In the genomic region with DNA sequence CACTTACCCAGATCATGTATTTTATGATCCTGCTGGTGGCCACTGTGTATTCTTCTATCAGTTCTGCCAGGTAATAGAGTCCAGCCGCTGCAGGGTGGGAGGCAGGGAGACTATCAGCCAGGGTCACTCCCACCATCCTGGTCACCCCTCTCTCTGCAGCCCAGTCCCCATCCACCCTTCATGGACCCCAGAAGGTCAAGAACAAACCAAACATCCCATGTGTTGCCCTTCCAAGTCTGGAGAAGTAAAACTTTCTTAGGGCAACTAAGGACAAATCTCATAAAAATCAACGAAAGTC, we compare ENCODE assay signal across 8 cellular contexts. TPM values are rescaled to one million over a fixed set of nuclear protein-coding genes. Genes with fewer than 3 reads are reported as not detected.
DNase-seq lines count a peak whose midpoint lies in the region; ATAC-seq and TF ChIP-seq lines count a peak whose summit lies in the region.

No MANE protein-coding gene starts in this region.

- ATAC-seq in left lung (no peak), GM21717 (IDR thresholded peaks at IDR 0.05; ENCODE audit: unreplicated experiment) (no peak), GM18861 (IDR thresholded peaks at IDR 0.05; ENCODE audit: unreplicated experiment) (no peak)

- TF ChIP-seq CTCF in left lung (IDR thresholded peaks at IDR 0.05) (no peak), testis (IDR thresholded peaks at IDR 0.05) (no peak)

- no peaks in the 10 kb centered on the region for H3K9me3 ChIP-seq in left lung
- no peaks in the 10 kb centered on the region for H3K9me3 ChIP-seq in testis

- intact Hi-C loops in activated CD4-positive, alpha-beta T cell treated with anti-CD3 and anti-CD28 coated beads, Interleukin-2, amount 10 ng/mL, durations not matched to agents 24 days and 14 days (cut with micrococcal nuclease): loop anchor here (10.0 kb wide), 1 partner anchor 231 kb away; the partner anchor contains the start of gene PAIP2B
- intact Hi-C loops in left lung (cut with DNase I): no loop called here
- intact Hi-C loops in testis (cut with DNase I; ENCODE audit: low total_unique reads): no loop called here

- no peak for TF ChIP-seq POLR2A in testis (IDR thresholded peaks at IDR 0.05)

- peaks cover 33% of the 10 kb centered on the region for H3K36me3 Mint-ChIP-seq in activated CD4-positive, alpha-beta T cell treated with anti-CD3 and anti-CD28 coated beads, Interleukin-2, amount 10 ng/mL, durations not matched to agents 24 days and 14 days (ENCODE audit: low read depth)
- peaks cover 14% of the 10 kb centered on the region for H3K36me3 Mint-ChIP-seq in activated naive CD8-positive, alpha-beta T cell treated with anti-CD3 and anti-CD28 coated beads for 36 hours

- H3K9me3 Mint-ChIP-seq in activated CD4-positive, alpha-beta T cell treated with anti-CD3 and anti-CD28 coated beads, Interleukin-2, amount 10 ng/mL, durations not matched to agents 24 days and 14 days: no peaks in the 10 kb centered on the region
- H3K9me3 Mint-ChIP-seq in activated naive CD8-positive, alpha-beta T cell treated with anti-CD3 and anti-CD28 coated beads for 36 hours: no peaks in the 10 kb centered on the region

- H3K27me3 Mint-ChIP-seq in activated CD4-positive, alpha-beta T cell treated with anti-CD3 and anti-CD28 coated beads, Interleukin-2, amount 10 ng/mL, durations not matched to agents 24 days and 14 days: no peaks in the 10 kb centered on the region
- no peaks in the 10 kb centered on the region for H3K27me3 Mint-ChIP-seq in activated naive CD8-positive, alpha-beta T cell treated with anti-CD3 and anti-CD28 coated beads for 36 hours

- 17 to 22% methylated on average over 2 of the region's 2 CpGs for WGBS in testis, 2 donors

- H3K4me3 ChIP-seq in left lung: peak overlapping the region; percentile 94 to 95
- peak overlapping the region; percentile 94 to 98 for H3K4me3 ChIP-seq in testis

- H3K4me1 ChIP-seq in left lung (peaks cover 9 to 29% of the 10 kb centered on the region in 2 donors), testis (peaks cover 15% of the 10 kb centered on the region)

- H3K36me3 ChIP-seq in left lung (peaks cover 0 to 35% of the 10 kb centered on the region in 2 donors), testis (ENCODE audit: low read depth, missing control alignments) (no peaks in the 10 kb centered on the region)

- H3K4me3 Mint-ChIP-seq in activated CD4-positive, alpha-beta T cell treated with anti-CD3 and anti-CD28 coated beads, Interleukin-2, amount 10 ng/mL, durations not matched to agents 24 days and 14 days: peak overlapping the region; percentile 99
- peak overlapping the region; percentile 99 for H3K4me3 Mint-ChIP-seq in activated naive CD8-positive, alpha-beta T cell treated with anti-CD3 and anti-CD28 coated beads for 36 hours

- peaks cover 25% of the 10 kb centered on the region for H3K4me1 Mint-ChIP-seq in activated CD4-positive, alpha-beta T cell treated with anti-CD3 and anti-CD28 coated beads, Interleukin-2, amount 10 ng/mL, durations not matched to agents 24 days and 14 days
- peaks cover 20% of the 10 kb centered on the region for H3K4me1 Mint-ChIP-seq in activated naive CD8-positive, alpha-beta T cell treated with anti-CD3 and anti-CD28 coated beads for 36 hours

- H3K27ac Mint-ChIP-seq in activated CD4-positive, alpha-beta T cell treated with anti-CD3 and anti-CD28 coated beads, Interleukin-2, amount 10 ng/mL, durations not matched to agents 24 days and 14 days: peak overlapping the region; percentile 96
- peak overlapping the region; percentile 90 for H3K27ac Mint-ChIP-seq in activated naive CD8-positive, alpha-beta T cell treated with anti-CD3 and anti-CD28 coated beads for 36 hours

- H3K27ac ChIP-seq in left lung (peak overlapping the region in 1 of 2 donors; percentile 83), testis (peak overlapping the region in 1 of 2 donors; percentile 80)

- DNase-seq in activated CD4-positive, alpha-beta T cell treated with anti-CD3 and anti-CD28 coated beads, Interleukin-2, amount 10 ng/mL, durations not matched to agents 24 days and 14 days: no peak
- no peak for DNase-seq in activated CD4-positive, alpha-beta T cell treated with anti-CD3 and anti-CD28 coated beads for 1 hour
- no peak for DNase-seq in activated naive CD8-positive, alpha-beta T cell treated with anti-CD3 and anti-CD28 coated beads for 36 hours
- DNase-seq in left lung (no peak), testis (no peak), cerebellum (ENCODE audit: low spot score) (no peak)

- H3K27me3 ChIP-seq in left lung: no peaks in the 10 kb centered on the region
- H3K27me3 ChIP-seq in testis: no peaks in the 10 kb centered on the region

RNA-seq across cellular contexts. Expression of gene TEX261, which starts 1.0 kb away (rescaled TPM):
- total RNA-seq in activated CD4-positive, alpha-beta T cell treated with anti-CD3 and anti-CD28 coated beads, Interleukin-2, amount 10 ng/mL, durations not matched to agents 24 days and 14 days: 81.7 and 88.8 TPM in 2 replicates
- total RNA-seq in activated naive CD8-positive, alpha-beta T cell treated with anti-CD3 and anti-CD28 coated beads for 36 hours: 10 to 100 TPM; 81.6 to 87.2 TPM
- total RNA-seq in left lung (10 to 100 TPM; 63.8 to 72.3 TPM), testis (10 to 100 TPM; 39.0 to 40.7 TPM), cerebellum (20.3 TPM)
- polyA plus RNA-seq in testis (ENCODE audit: insufficient read depth, low read depth, low replicate concordance): 133 TPM

RNA-seq across cellular contexts. Expression of gene ANKRD53, which starts 15.2 kb away (rescaled TPM):
- not detected in 2 replicates for total RNA-seq in activated CD4-positive, alpha-beta T cell treated with anti-CD3 and anti-CD28 coated beads, Interleukin-2, amount 10 ng/mL, durations not matched to agents 24 days and 14 days
- under 1 TPM; 0.21 to 0.38 TPM for total RNA-seq in activated naive CD8-positive, alpha-beta T cell treated with anti-CD3 and anti-CD28 coated beads for 36 hours
- under 1 TPM; 0.52 to 0.96 TPM for total RNA-seq in left lung
- total RNA-seq in testis: 10 to 100 TPM; 10.6 to 36.3 TPM
- 52.2 TPM for polyA plus RNA-seq in testis (ENCODE audit: insufficient read depth, low read depth, low replicate concordance)
- 2.3 TPM for total RNA-seq in cerebellum

RNA-seq across cellular contexts. Expression of gene ATP6V1B1, which starts 57.9 kb away (rescaled TPM):
- not detected in 2 replicates for total RNA-seq in activated CD4-positive, alpha-beta T cell treated with anti-CD3 and anti-CD28 coated beads, Interleukin-2, amount 10 ng/mL, durations not matched to agents 24 days and 14 days
- total RNA-seq in activated naive CD8-positive, alpha-beta T cell treated with anti-CD3 and anti-CD28 coated beads for 36 hours: not detected
- total RNA-seq in left lung (under 1 TPM; 0.76 to 0.89 TPM), testis (1 to 10 TPM; 1.7 to 2.9 TPM), cerebellum (not detected)
- polyA plus RNA-seq in testis (ENCODE audit: insufficient read depth, low read depth, low replicate concordance): not detected
